Comparison of ENCODE assay signal across 1 cellular context in genomic region chr10:8392216-8392615, GRCh38.
TF ChIP-seq lines count a peak whose summit lies in the region.

No MANE protein-coding gene starts in this region.

TF ChIP-seq in SK-N-SH treated with all-trans-retinoic acid at 6 μM for 48 hours, 23 proteins besides CTCF, POLR2A, EP300 and RAD21 (continued from another document):
- TF ChIP-seq ESRRG (CRISPR knock-in tag; IDR thresholded peaks at IDR 0.05) (no peak), ZFP3 (CRISPR knock-in tag; IDR thresholded peaks at IDR 0.05) (no peak)
